1 cellular context compared by ENCODE assay signal in the genomic region with DNA sequence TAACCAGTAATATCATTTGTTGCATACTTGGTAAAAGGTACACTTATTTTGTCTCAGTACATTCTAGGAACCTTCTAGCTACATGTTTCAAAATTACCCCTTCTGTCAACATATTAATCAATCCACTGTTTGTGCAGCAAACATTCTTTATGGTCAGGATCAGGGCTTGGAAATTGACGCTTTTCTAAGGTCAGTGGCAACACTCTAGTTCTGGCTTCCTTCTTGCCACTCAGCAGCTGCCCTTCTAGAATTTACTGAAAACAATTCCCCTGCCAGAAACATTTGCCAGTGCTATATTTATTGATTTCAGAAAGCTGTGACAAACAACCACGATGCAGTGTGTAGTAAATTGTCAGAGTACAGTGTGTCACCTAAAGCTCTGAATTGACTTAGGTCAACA.
TF ChIP-seq lines count a peak whose summit lies in the region.

No MANE protein-coding gene starts in this region.

TF ChIP-seq in GM23338, 12 proteins besides CTCF, POLR2A, EP300 and RAD21 (continued from another document):
- TF ChIP-seq, protein P1, sequence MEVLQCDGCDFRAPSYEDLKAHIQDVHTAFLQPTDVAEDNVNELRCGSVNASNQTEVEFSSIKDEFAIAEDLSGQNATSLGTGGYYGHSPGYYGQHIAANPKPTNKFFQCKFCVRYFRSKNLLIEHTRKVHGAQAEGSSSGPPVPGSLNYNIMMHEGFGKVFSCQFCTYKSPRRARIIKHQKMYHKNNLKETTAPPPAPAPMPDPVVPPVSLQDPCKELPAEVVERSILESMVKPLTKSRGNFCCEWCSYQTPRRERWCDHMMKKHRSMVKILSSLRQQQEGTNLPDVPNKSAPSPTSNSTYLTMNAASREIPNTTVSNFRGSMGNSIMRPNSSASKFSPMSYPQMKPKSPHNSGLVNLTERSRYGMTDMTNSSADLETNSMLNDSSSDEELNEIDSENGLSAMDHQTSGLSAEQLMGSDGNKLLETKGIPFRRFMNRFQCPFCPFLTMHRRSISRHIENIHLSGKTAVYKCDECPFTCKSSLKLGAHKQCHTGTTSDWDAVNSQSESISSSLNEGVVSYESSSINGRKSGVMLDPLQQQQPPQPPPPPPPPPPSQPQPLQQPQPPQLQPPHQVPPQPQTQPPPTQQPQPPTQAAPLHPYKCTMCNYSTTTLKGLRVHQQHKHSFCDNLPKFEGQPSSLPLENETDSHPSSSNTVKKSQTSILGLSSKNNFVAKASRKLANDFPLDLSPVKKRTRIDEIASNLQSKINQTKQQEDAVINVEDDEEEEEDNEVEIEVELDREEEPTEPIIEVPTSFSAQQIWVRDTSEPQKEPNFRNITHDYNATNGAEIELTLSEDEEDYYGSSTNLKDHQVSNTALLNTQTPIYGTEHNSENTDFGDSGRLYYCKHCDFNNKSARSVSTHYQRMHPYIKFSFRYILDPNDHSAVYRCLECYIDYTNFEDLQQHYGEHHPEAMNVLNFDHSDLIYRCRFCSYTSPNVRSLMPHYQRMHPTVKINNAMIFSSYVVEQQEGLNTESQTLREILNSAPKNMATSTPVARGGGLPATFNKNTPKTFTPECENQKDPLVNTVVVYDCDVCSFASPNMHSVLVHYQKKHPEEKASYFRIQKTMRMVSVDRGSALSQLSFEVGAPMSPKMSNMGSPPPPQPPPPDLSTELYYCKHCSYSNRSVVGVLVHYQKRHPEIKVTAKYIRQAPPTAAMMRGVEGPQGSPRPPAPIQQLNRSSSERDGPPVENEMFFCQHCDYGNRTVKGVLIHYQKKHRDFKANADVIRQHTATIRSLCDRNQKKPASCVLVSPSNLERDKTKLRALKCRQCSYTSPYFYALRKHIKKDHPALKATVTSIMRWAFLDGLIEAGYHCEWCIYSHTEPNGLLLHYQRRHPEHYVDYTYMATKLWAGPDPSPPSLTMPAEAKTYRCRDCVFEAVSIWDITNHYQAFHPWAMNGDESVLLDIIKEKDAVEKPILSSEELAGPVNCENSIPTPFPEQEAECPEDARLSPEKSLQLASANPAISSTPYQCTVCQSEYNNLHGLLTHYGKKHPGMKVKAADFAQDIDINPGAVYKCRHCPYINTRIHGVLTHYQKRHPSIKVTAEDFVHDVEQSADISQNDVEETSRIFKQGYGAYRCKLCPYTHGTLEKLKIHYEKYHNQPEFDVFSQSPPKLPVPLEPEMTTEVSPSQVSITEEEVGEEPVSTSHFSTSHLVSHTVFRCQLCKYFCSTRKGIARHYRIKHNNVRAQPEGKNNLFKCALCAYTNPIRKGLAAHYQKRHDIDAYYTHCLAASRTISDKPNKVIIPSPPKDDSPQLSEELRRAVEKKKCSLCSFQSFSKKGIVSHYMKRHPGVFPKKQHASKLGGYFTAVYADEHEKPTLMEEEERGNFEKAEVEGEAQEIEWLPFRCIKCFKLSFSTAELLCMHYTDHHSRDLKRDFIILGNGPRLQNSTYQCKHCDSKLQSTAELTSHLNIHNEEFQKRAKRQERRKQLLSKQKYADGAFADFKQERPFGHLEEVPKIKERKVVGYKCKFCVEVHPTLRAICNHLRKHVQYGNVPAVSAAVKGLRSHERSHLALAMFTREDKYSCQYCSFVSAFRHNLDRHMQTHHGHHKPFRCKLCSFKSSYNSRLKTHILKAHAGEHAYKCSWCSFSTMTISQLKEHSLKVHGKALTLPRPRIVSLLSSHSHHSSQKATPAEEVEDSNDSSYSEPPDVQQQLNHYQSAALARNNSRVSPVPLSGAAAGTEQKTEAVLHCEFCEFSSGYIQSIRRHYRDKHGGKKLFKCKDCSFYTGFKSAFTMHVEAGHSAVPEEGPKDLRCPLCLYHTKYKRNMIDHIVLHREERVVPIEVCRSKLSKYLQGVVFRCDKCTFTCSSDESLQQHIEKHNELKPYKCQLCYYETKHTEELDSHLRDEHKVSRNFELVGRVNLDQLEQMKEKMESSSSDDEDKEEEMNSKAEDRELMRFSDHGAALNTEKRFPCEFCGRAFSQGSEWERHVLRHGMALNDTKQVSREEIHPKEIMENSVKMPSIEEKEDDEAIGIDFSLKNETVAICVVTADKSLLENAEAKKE (CRISPR knock-in tag; IDR thresholded peaks at IDR 0.05) = no peak
- no peak for TF ChIP-seq EZH2phosphoT487 (IDR thresholded peaks at IDR 0.05; ENCODE audit: unreplicated experiment)
- TF ChIP-seq NANOG (IDR thresholded peaks at IDR 0.05; ENCODE audit: borderline replicate concordance) = no peak
- no peak for TF ChIP-seq ZNF114 (CRISPR knock-in tag; IDR thresholded peaks at IDR 0.05)
- no peak for TF ChIP-seq ZNF331 (CRISPR knock-in tag; IDR thresholded peaks at IDR 0.05; ENCODE audit: low read depth)
- TF ChIP-seq EZH2 (IDR thresholded peaks at IDR 0.05; ENCODE audit: low read depth, unreplicated experiment) = no peak
- no peak for TF ChIP-seq POLR2AphosphoS5 (IDR thresholded peaks at IDR 0.05; ENCODE audit: low read depth)
